In genomic region chr7:15313361-15313760, GRCh38 we compare ENCODE assay signal across 25 cellular contexts.
DNase-seq lines count a peak whose midpoint lies in the region; ATAC-seq, FAIRE-seq and TF ChIP-seq lines count a peak whose summit lies in the region.
"Had no signal": no experiment of that assay in that cellular context is flagged by ENCODE, and none has a peak within 500 bp of the region (broad histone marks: within the 10 kb centered on the region; RNA-seq: fewer than 3 reads in every experiment).

No MANE protein-coding gene starts in this region.

- H2AFZ ChIP-seq in ACC112 (ENCODE audit: low read length, unreplicated experiment): peak overlapping the region; percentile 40

- H3K79me2 ChIP-seq in ACC112 (ENCODE audit: control insufficient read depth, insufficient read depth, low read length, unreplicated experiment): no peaks in the 10 kb centered on the region

- no peaks in the 10 kb centered on the region for H3K36me3 ChIP-seq in ACC112 (ENCODE audit: insufficient read depth, low read length)
- H3K36me3 ChIP-seq: BLaER1, HAP-1 had no signal

- no peak for TF ChIP-seq CTCF in choroid plexus epithelial cell (conservative IDR thresholded peaks at IDR 0.05; ENCODE audit: low read depth, low read length)

- no peak overlapping the region for H3K27ac ChIP-seq in ACC112 (ENCODE audit: low read depth, low read length)
- H3K27ac ChIP-seq: BLaER1, RWPE1 had no signal

- FAIRE-seq in urothelium cell line (lab: Jason Lieb, UNC): no peak
- FAIRE-seq: D721Med, GM18507 had no signal

- DNase-seq in Kasumi-1 (lab: John Stamatoyannopoulos, UW): peak; percentile 1 to 4
- peak; percentile 51 for DNase-seq in choroid plexus epithelial cell (ENCODE audit: low read depth)
- DNase-seq in left lobe of liver (ENCODE audit: low spot score): no peak
- no peak for DNase-seq in urothelium cell line (ENCODE audit: low spot score)
- DNase-seq: CD4-positive, CD25-positive, alpha-beta regulatory T cell; GOT3; Karpas-422; NCI-H1105 treated with DMSO at 0.1 percent for 48 hours; NCI-H146; NCI-H1930; NCI-H2107; NCI-H446 treated with DMSO at 0.1 percent for 48 hours; NCI-H526; NCI-H82; NK-92 treated with Interleukin-12 subunit alpha and Interleukin-12 subunit beta, amount 100 ng/mL, for 24 hours; SHP77 had no signal

- ATAC-seq in left lobe of liver (peak; percentile 62), GM18517 (IDR thresholded peaks at IDR 0.05; ENCODE audit: unreplicated experiment) (no peak), HG02981 (IDR thresholded peaks at IDR 0.05; ENCODE audit: unreplicated experiment) (no peak)
- ATAC-seq: Panc1 had no signal

- H3K4me3 ChIP-seq in ACC112 (ENCODE audit: low read depth, low read length) (no peak overlapping the region), choroid plexus epithelial cell (ENCODE audit: low read depth, low read length) (no peak overlapping the region)
- H3K4me3 ChIP-seq: BLaER1, HAP-1 had no signal

- H3K4me1 ChIP-seq in ACC112 (ENCODE audit: control insufficient read depth, insufficient read depth, low read length, unreplicated experiment): no peaks in the 10 kb centered on the region
- H3K4me1 ChIP-seq: BLaER1, HAP-1 had no signal

- H3K27me3 ChIP-seq in ACC112 (ENCODE audit: insufficient read depth, low read length): no peaks in the 10 kb centered on the region
- H3K27me3 ChIP-seq: BLaER1 had no signal

Comparison
In these comparisons a context has a peak if more than half of its experiments do, and no peak if none do; other contexts are left out.
1. DNase-seq: peak in Kasumi-1 (2 of 2) and choroid plexus epithelial cell (single experiment); none in left lobe of liver (single experiment) and urothelium cell line (single experiment).